1 cellular context compared by ENCODE assay signal in genomic region chr1:162530318-162530984, GRCh38.
TF ChIP-seq lines count a peak whose summit lies in the region.

No MANE protein-coding gene starts in this region.

TF ChIP-seq in WTC11, 78 proteins besides CTCF, POLR2A, EP300 and RAD21 (continued from another document):
- TF ChIP-seq, protein P1, sequence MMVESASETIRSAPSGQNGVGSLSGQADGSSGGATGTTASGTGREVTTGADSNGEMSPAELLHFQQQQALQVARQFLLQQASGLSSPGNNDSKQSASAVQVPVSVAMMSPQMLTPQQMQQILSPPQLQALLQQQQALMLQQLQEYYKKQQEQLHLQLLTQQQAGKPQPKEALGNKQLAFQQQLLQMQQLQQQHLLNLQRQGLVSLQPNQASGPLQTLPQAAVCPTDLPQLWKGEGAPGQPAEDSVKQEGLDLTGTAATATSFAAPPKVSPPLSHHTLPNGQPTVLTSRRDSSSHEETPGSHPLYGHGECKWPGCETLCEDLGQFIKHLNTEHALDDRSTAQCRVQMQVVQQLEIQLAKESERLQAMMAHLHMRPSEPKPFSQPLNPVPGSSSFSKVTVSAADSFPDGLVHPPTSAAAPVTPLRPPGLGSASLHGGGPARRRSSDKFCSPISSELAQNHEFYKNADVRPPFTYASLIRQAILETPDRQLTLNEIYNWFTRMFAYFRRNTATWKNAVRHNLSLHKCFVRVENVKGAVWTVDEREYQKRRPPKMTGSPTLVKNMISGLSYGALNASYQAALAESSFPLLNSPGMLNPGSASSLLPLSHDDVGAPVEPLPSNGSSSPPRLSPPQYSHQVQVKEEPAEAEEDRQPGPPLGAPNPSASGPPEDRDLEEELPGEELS (CRISPR knock-in tag; IDR thresholded peaks at IDR 0.05) = no peak
- no peak for TF ChIP-seq GABPB1 (CRISPR knock-in tag; IDR thresholded peaks at IDR 0.05)
- TF ChIP-seq, protein P2, sequence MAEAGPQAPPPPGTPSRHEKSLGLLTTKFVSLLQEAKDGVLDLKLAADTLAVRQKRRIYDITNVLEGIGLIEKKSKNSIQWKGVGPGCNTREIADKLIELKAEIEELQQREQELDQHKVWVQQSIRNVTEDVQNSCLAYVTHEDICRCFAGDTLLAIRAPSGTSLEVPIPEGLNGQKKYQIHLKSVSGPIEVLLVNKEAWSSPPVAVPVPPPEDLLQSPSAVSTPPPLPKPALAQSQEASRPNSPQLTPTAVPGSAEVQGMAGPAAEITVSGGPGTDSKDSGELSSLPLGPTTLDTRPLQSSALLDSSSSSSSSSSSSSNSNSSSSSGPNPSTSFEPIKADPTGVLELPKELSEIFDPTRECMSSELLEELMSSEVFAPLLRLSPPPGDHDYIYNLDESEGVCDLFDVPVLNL (CRISPR knock-in tag; IDR thresholded peaks at IDR 0.05; ENCODE audit: borderline replicate concordance, low read depth) = no peak
- no peak for TF ChIP-seq AR (CRISPR knock-in tag; IDR thresholded peaks at IDR 0.05)
- TF ChIP-seq ZNF317 (CRISPR knock-in tag; IDR thresholded peaks at IDR 0.05; ENCODE audit: borderline replicate concordance, low read depth) = no peak
- TF ChIP-seq PREB (CRISPR knock-in tag; IDR thresholded peaks at IDR 0.05; ENCODE audit: borderline replicate concordance) = no peak
- no peak for TF ChIP-seq ERG (CRISPR knock-in tag; IDR thresholded peaks at IDR 0.05)
- TF ChIP-seq ZNF532 (CRISPR knock-in tag; IDR thresholded peaks at IDR 0.05; ENCODE audit: borderline replicate concordance) = no peak
- no peak for TF ChIP-seq CREB1 (CRISPR knock-in tag; IDR thresholded peaks at IDR 0.05)
TF ChIP-seq in WTC11: peak in this region for 0.
